In genomic region chr1:84298688-84299535, GRCh38 we compare ENCODE assay signal across 8 cellular contexts. TPM values are rescaled to one million over a fixed set of nuclear protein-coding genes. Genes with fewer than 3 reads are reported as not detected.
A peak's percentile ranks its signal among the peaks of the same experiment; 100 is the strongest.
DNase-seq lines count a peak whose midpoint lies in the region; ATAC-seq and TF ChIP-seq lines count a peak whose summit lies in the region.

No MANE protein-coding gene starts in this region.

- H4K20me1 ChIP-seq in DND-41 (ENCODE audit: insufficient read depth, low read length) = no peaks in the 10 kb centered on the region

- peak; percentile 51 for ATAC-seq in DND-41 (ENCODE audit: insufficient read depth, low read depth)
- ATAC-seq in GM21390 (IDR thresholded peaks at IDR 0.05; ENCODE audit: unreplicated experiment) = peak; percentile 37

- in situ Hi-C loops in SK-MEL-5 (cut with HindIII; ENCODE audit: low pct_unique_long_range_greater_than_20kb, low sequenced_read_pairs) = no loop called here
- in situ Hi-C loops in astrocyte of the cerebellum (cut with HindIII; ENCODE audit: low sequenced_read_pairs) = no loop called here

- TF ChIP-seq CTCF in DND-41 (IDR thresholded peaks at IDR 0.05; ENCODE audit: borderline replicate concordance, extremely low read depth, low read length, poor library complexity, severe bottlenecking) (no peak), astrocyte of the cerebellum (IDR thresholded peaks at IDR 0.05; ENCODE audit: low read depth, low read length, missing control alignments) (no peak)

- peak overlapping the region; percentile 89 for H3K4me2 ChIP-seq in DND-41 (ENCODE audit: insufficient read depth, low read length)

- peak overlapping the region; percentile 90 for H3K27ac ChIP-seq in DND-41 (ENCODE audit: low read length)

- peak; percentile 48 for DNase-seq in DND-41
- DNase-seq in HS-27A (ENCODE audit: low read depth) = peak; percentile 15
- peak; percentile 43 for DNase-seq in SK-MEL-5 (ENCODE audit: low read depth, low spot score)
- DNase-seq in astrocyte of the cerebellum (ENCODE audit: low read depth) = no peak
- DNase-seq in hypothalamus (lab: John Stamatoyannopoulos, UW) = peak in 40 of 51 donors; percentile 20 to 90 (median 67)
- DNase-seq in retina = peak; percentile 85
- no peak for DNase-seq in NCI-H1930 (lab: John Stamatoyannopoulos, UW)

- H3K27me3 ChIP-seq in DND-41 (ENCODE audit: insufficient read depth, low read length, poor library complexity) = no peaks in the 10 kb centered on the region

- no peaks in the 10 kb centered on the region for H3K79me2 ChIP-seq in DND-41 (ENCODE audit: insufficient read depth, low read length)

- peaks cover 5% of the 10 kb centered on the region for H3K9me3 ChIP-seq in DND-41 (ENCODE audit: insufficient read depth, low read length, severe bottlenecking)

- peak overlapping the region; percentile 69 for H3K9ac ChIP-seq in DND-41 (ENCODE audit: low read depth, low read length)

- peaks cover 68% of the 10 kb centered on the region for H3K4me1 ChIP-seq in DND-41 (ENCODE audit: insufficient read depth, low read length)

- peak overlapping the region; percentile 41 to 74 for H3K4me3 ChIP-seq in DND-41 (ENCODE audit: low read depth in 1 of 2, low read length in 2 of 2)
- peak overlapping the region; percentile 88 for H3K4me3 ChIP-seq in astrocyte of the cerebellum (ENCODE audit: low read depth, low read length)

- H3K36me3 ChIP-seq in DND-41 (ENCODE audit: insufficient read depth, low read length) = no peaks in the 10 kb centered on the region

- peak overlapping the region; percentile 74 for H2AFZ ChIP-seq in DND-41 (ENCODE audit: low read depth, low read length)

RNA-seq across cellular contexts. Expression of gene SAMD13, which starts 2.6 kb away (rescaled TPM):
- total RNA-seq in SK-MEL-5 (2014; rRNA removed; shearing (Covaris generic)) = 3.4 and 5.9 TPM in 2 replicates
- 2.3 and 3.8 TPM in 2 replicates for polyA plus RNA-seq in SK-MEL-5 (2015; cell fraction: cytosol; rRNA removed)
- polyA plus RNA-seq in SK-MEL-5 (2015; cell fraction: nucleus; rRNA removed) = 3.6 and 4.7 TPM in 2 replicates

Comparison
In these comparisons a context has a peak if more than half of its experiments do, and no peak if none do; other contexts are left out.
1. DNase-seq: peak in DND-41 (single experiment), HS-27A (single experiment), SK-MEL-5 (single experiment), hypothalamus (40 of 51) and retina (single experiment); none in astrocyte of the cerebellum (single experiment) and NCI-H1930 (0 of 2).